ENCODE assay signal across 9 cellular contexts in genomic region chr19:48332351-48332661, GRCh38. TPM values are rescaled to one million over a fixed set of nuclear protein-coding genes. Genes with fewer than 3 reads are reported as not detected.
A peak's percentile ranks its signal among the peaks of the same experiment; 100 is the strongest.
DNase-seq lines count a peak whose midpoint lies in the region; ATAC-seq and TF ChIP-seq lines count a peak whose summit lies in the region.
"Had no signal": no experiment of that assay in that cellular context is flagged by ENCODE, and none has a peak within 500 bp of the region (broad histone marks: within the 10 kb centered on the region; RNA-seq: fewer than 3 reads in every experiment).

No MANE protein-coding gene starts in this region.

- peaks cover 52% of the 10 kb centered on the region for H3K36me3 Mint-ChIP-seq in activated CD4-positive, alpha-beta memory T cell treated with anti-CD3 and anti-CD28 coated beads, Interleukin-2, amount 10 ng/mL, durations not matched to agents 7 days and 5 days (ENCODE audit: low read depth)

- peak overlapping the region; percentile 95 for H3K27ac Mint-ChIP-seq in activated CD4-positive, alpha-beta memory T cell treated with anti-CD3 and anti-CD28 coated beads, Interleukin-2, amount 10 ng/mL, durations not matched to agents 7 days and 5 days

- H2AFZ ChIP-seq in smooth muscle cell (ENCODE audit: low read depth): no peak overlapping the region

- POLR2A ChIA-PET in activated CD4-positive, alpha-beta memory T cell treated with anti-CD3 and anti-CD28 coated beads, Interleukin-2, amount 10 ng/mL, durations not matched to agents 7 days and 5 days (lab: Charles Lee): interaction anchor here (0.8 to 7.1 kb wide), 11 partner anchors 11 to 1219 kb away, joined by 3 to 265 read pairs (median 4); partner anchors contain the start of genes EMP3, KDELR1, RPL18 and SPHK2

- DNase-seq in HL-60 (ENCODE audit: low read depth in 1 of 2, low spot score in 1 of 2) (no peak), smooth muscle cell (lab: John Stamatoyannopoulos, UW; ENCODE audit: unreplicated experiment) (no peak), GDM1 (lab: John Stamatoyannopoulos, UW) (no peak), NCI-H345 (lab: John Stamatoyannopoulos, UW) (no peak), glomerular visceral epithelial cell (ENCODE audit: extremely low spot score) (no peak)
- no peak for DNase-seq in activated CD4-positive, alpha-beta memory T cell treated with anti-CD3 and anti-CD28 coated beads, Interleukin-2, amount 10 ng/mL, durations not matched to agents 7 days and 5 days

- H3K9ac ChIP-seq in iPS-18a (ENCODE audit: low read length): no peak overlapping the region
- H3K9ac ChIP-seq in smooth muscle cell (ENCODE audit: low read depth): no peak overlapping the region

- peak overlapping the region; percentile 39 for H3K4me3 ChIP-seq in HL-60 (replicated peaks; ENCODE audit: insufficient read depth, low read length)
- peak overlapping the region; percentile 49 for H3K4me3 ChIP-seq in iPS-18a (ENCODE audit: low read length)
- peak overlapping the region; percentile 59 for H3K4me3 ChIP-seq in smooth muscle cell

- H3K27ac ChIP-seq in HL-60 (replicated peaks): peak overlapping the region; percentile 81
- no peak overlapping the region for H3K27ac ChIP-seq in iPS-18a (ENCODE audit: low read length)
- H3K27ac ChIP-seq in smooth muscle cell (ENCODE audit: low read depth): no peak overlapping the region

- peaks cover 3% of the 10 kb centered on the region for H3K9me3 Mint-ChIP-seq in activated CD4-positive, alpha-beta memory T cell treated with anti-CD3 and anti-CD28 coated beads, Interleukin-2, amount 10 ng/mL, durations not matched to agents 7 days and 5 days

- WGBS in smooth muscle cell (ENCODE audit: low lambda C conversion rate): 64% methylated on average over 6 of the region's 6 CpGs

- peak overlapping the region; percentile 96 for H3K4me3 Mint-ChIP-seq in activated CD4-positive, alpha-beta memory T cell treated with anti-CD3 and anti-CD28 coated beads, Interleukin-2, amount 10 ng/mL, durations not matched to agents 7 days and 5 days

- peaks cover 8% of the 10 kb centered on the region for H4K20me1 ChIP-seq in smooth muscle cell (ENCODE audit: low read depth)

- H3K36me3 ChIP-seq in iPS-18a (ENCODE audit: control insufficient read depth, low read depth, low read length) (no peaks in the 10 kb centered on the region), smooth muscle cell (ENCODE audit: low read depth) (no peaks in the 10 kb centered on the region)

- no peaks in the 10 kb centered on the region for H3K9me3 ChIP-seq in iPS-18a (ENCODE audit: control insufficient read depth, low read depth, low read length)
- H3K9me3 ChIP-seq in smooth muscle cell (replicated peaks; ENCODE audit: low read depth): no peaks in the 10 kb centered on the region

- TF ChIP-seq CTCF in HL-60 (IDR thresholded peaks at IDR 0.05; ENCODE audit: insufficient read depth, low read length) (no peak), smooth muscle cell (IDR thresholded peaks at IDR 0.05; ENCODE audit: borderline replicate concordance, insufficient read depth, poor library complexity, severe bottlenecking) (no peak)

- no peaks in the 10 kb centered on the region for H3K27me3 Mint-ChIP-seq in activated CD4-positive, alpha-beta memory T cell treated with anti-CD3 and anti-CD28 coated beads, Interleukin-2, amount 10 ng/mL, durations not matched to agents 7 days and 5 days

- no peaks in the 10 kb centered on the region for H3K79me2 ChIP-seq in smooth muscle cell (ENCODE audit: low read depth)

- peaks cover 61% of the 10 kb centered on the region for H3K4me1 Mint-ChIP-seq in activated CD4-positive, alpha-beta memory T cell treated with anti-CD3 and anti-CD28 coated beads, Interleukin-2, amount 10 ng/mL, durations not matched to agents 7 days and 5 days

- ATAC-seq in GM21825 (IDR thresholded peaks at IDR 0.05; ENCODE audit: unreplicated experiment): no peak

- H3K27me3 ChIP-seq in HL-60 (ENCODE audit: insufficient read depth, poor library complexity, severe bottlenecking) (no peaks in the 10 kb centered on the region), iPS-18a (ENCODE audit: control insufficient read depth, insufficient read depth, low read length) (no peaks in the 10 kb centered on the region), smooth muscle cell (ENCODE audit: low read depth) (no peaks in the 10 kb centered on the region)

- CTCF ChIA-PET in activated CD4-positive, alpha-beta memory T cell treated with anti-CD3 and anti-CD28 coated beads, Interleukin-2, amount 10 ng/mL, durations not matched to agents 7 days and 5 days (lab: Charles Lee): interaction anchor here (0.5 to 4.6 kb wide), 13 partner anchors 11 to 1986 kb away, joined by 3 to 342 read pairs (median 19); partner anchors contain the start of genes EMP3, GRWD1, KDELR1 and SYNGR4

- H3K4me2 ChIP-seq in smooth muscle cell: peak overlapping the region; percentile 83

- peaks cover 19% of the 10 kb centered on the region for H3F3A ChIP-seq in smooth muscle cell (ENCODE audit: low read depth)

- H3K4me1 ChIP-seq in iPS-18a (ENCODE audit: control insufficient read depth, low read depth, low read length) (peaks cover 6% of the 10 kb centered on the region), smooth muscle cell (ENCODE audit: low read depth) (no peaks in the 10 kb centered on the region)

RNA-seq across cellular contexts. Expression of gene EMP3, which starts 7.0 kb away (rescaled TPM):
- total RNA-seq in activated CD4-positive, alpha-beta memory T cell treated with anti-CD3 and anti-CD28 coated beads, Interleukin-2, amount 10 ng/mL, durations not matched to agents 7 days and 5 days: 100 to 1,000 TPM; 418 to 447 TPM
- total RNA-seq in smooth muscle cell: 74.5 and 95.2 TPM in 2 replicates
- polyA plus RNA-seq in smooth muscle cell: 424 and 458 TPM in 2 replicates

RNA-seq across cellular contexts. Expression of gene TMEM143, which starts 31.4 kb away (rescaled TPM):
- 10 to 100 TPM; 17.4 to 18.2 TPM for total RNA-seq in activated CD4-positive, alpha-beta memory T cell treated with anti-CD3 and anti-CD28 coated beads, Interleukin-2, amount 10 ng/mL, durations not matched to agents 7 days and 5 days
- total RNA-seq in smooth muscle cell: 3.0 and 3.8 TPM in 2 replicates
- polyA plus RNA-seq in smooth muscle cell: 11.2 and 18.7 TPM in 2 replicates

RNA-seq across cellular contexts. Expression of gene SYNGR4, which starts 31.9 kb away (rescaled TPM):
- under 1 TPM in 1 of 2 experiments, not detected in 1; 0.28 TPM for total RNA-seq in activated CD4-positive, alpha-beta memory T cell treated with anti-CD3 and anti-CD28 coated beads, Interleukin-2, amount 10 ng/mL, durations not matched to agents 7 days and 5 days
- not detected in 2 replicates for total RNA-seq in smooth muscle cell
- 0.98 TPM in 1 of 2 replicates, not detected in the other for polyA plus RNA-seq in smooth muscle cell
- total RNA-seq: dermis microvascular lymphatic vessel endothelial cell had no signal

RNA-seq across cellular contexts. Expression of gene KDELR1, which starts 59.0 kb away (rescaled TPM):
- total RNA-seq in activated CD4-positive, alpha-beta memory T cell treated with anti-CD3 and anti-CD28 coated beads, Interleukin-2, amount 10 ng/mL, durations not matched to agents 7 days and 5 days: 10 to 100 TPM; 91.8 to 94.4 TPM
- 203 and 239 TPM in 2 replicates for total RNA-seq in smooth muscle cell
- 296 and 315 TPM in 2 replicates for polyA plus RNA-seq in smooth muscle cell
